Comparison of ENCODE assay signal across 22 cellular contexts in the genomic region with DNA sequence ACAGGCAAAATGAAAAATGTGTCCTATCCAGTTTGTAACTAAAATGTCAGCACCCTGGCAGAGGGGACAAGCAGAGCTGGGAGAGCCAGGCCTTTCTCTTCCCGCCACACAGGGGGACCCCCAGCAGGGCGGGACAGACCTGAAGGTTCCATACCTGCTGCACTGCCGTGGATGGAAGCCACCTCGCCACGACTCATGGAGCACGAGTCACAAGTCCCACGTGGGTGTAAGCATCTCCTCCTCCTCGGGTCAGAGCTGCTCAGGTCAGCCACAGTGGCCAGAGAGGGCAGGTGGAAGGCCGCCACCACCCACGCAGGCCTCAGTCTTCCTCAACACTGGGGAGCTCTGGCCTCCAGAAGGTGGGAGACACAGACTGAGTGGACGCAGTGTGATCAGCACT. TPM values are rescaled to one million over a fixed set of nuclear protein-coding genes. Genes with fewer than 3 reads are reported as not detected.
"Had no signal": no experiment of that assay in that cellular context is flagged by ENCODE, and none has a peak within 500 bp of the region (broad histone marks: within the 10 kb centered on the region; RNA-seq: fewer than 3 reads in every experiment).

No MANE protein-coding gene starts in this region.

- H3K27me3 Mint-ChIP-seq: activated CD4-positive, alpha-beta memory T cell treated with anti-CD3 and anti-CD28 coated beads, Interleukin-2, amount 10 ng/mL, durations not matched to agents 7 days and 5 days had no signal

- H3K9me3 Mint-ChIP-seq: activated CD4-positive, alpha-beta memory T cell treated with anti-CD3 and anti-CD28 coated beads, Interleukin-2, amount 10 ng/mL, durations not matched to agents 7 days and 5 days; activated naive CD4-positive, alpha-beta T cell treated with anti-CD3 and anti-CD28 coated beads, Interleukin-2, amount 10 ng/mL, durations not matched to agents 7 days and 5 days; activated T-cell treated with anti-CD3 and anti-CD28 coated beads, Interleukin-2, amount 50 U/mL, for 24 hours; dendritic cell treated with granulocyte-macrophage colony-stimulating factor and Interleukin-4, amounts not matched to agents 40 ng/mL and 50 ng/mL, for 4 days; immature natural killer cell; neural crest cell; stimulated activated naive CD8-positive, alpha-beta T cell treated with anti-CD3 and anti-CD28 coated beads, Interleukin-15, Interleukin-2, amounts not matched to agents 100 ng/mL and 50 ng/mL, for 24 hours had no signal

- H3K4me1 ChIP-seq: ascending aorta, esophagus muscularis mucosa, heart right ventricle had no signal

- H3K36me3 ChIP-seq: ascending aorta, esophagus muscularis mucosa, heart right ventricle, WERI-Rb-1 had no signal

- H3K27me3 ChIP-seq: ascending aorta had no signal

- H3K27ac ChIP-seq: ascending aorta, esophagus muscularis mucosa, heart right ventricle, WERI-Rb-1 had no signal

- H3K4me3 Mint-ChIP-seq: activated CD4-positive, alpha-beta memory T cell treated with anti-CD3 and anti-CD28 coated beads, Interleukin-2, amount 10 ng/mL, durations not matched to agents 7 days and 5 days; activated naive CD4-positive, alpha-beta T cell treated with anti-CD3 and anti-CD28 coated beads, Interleukin-2, amount 10 ng/mL, durations not matched to agents 7 days and 5 days; activated T-cell treated with anti-CD3 and anti-CD28 coated beads, Interleukin-2, amount 50 U/mL, for 24 hours; dendritic cell treated with granulocyte-macrophage colony-stimulating factor and Interleukin-4, amounts not matched to agents 40 ng/mL and 50 ng/mL, for 4 days; naive B cell; neural crest cell; stimulated activated naive CD8-positive, alpha-beta T cell treated with anti-CD3 and anti-CD28 coated beads, Interleukin-15, Interleukin-2, amounts not matched to agents 100 ng/mL and 50 ng/mL, for 24 hours had no signal

- H3K27ac Mint-ChIP-seq: activated CD4-positive, alpha-beta memory T cell treated with anti-CD3 and anti-CD28 coated beads, Interleukin-2, amount 10 ng/mL, durations not matched to agents 7 days and 5 days; activated naive CD4-positive, alpha-beta T cell treated with anti-CD3 and anti-CD28 coated beads, Interleukin-2, amount 10 ng/mL, durations not matched to agents 7 days and 5 days; activated T-cell treated with anti-CD3 and anti-CD28 coated beads, Interleukin-2, amount 50 U/mL, for 24 hours; dendritic cell treated with granulocyte-macrophage colony-stimulating factor and Interleukin-4, amounts not matched to agents 40 ng/mL and 50 ng/mL, for 4 days; immature natural killer cell; naive B cell; progenitor cell of endocrine pancreas; stimulated activated naive CD8-positive, alpha-beta T cell treated with anti-CD3 and anti-CD28 coated beads, Interleukin-15, Interleukin-2, amounts not matched to agents 100 ng/mL and 50 ng/mL, for 24 hours had no signal

- H3K4me3 ChIP-seq: ascending aorta, esophagus muscularis mucosa, heart right ventricle, mucosa of descending colon had no signal

- DNase-seq: activated CD4-positive, alpha-beta memory T cell treated with anti-CD3 and anti-CD28 coated beads, Interleukin-2, amount 10 ng/mL, durations not matched to agents 7 days and 5 days; activated naive CD4-positive, alpha-beta T cell treated with anti-CD3 and anti-CD28 coated beads, Interleukin-2, amount 10 ng/mL, durations not matched to agents 7 days and 5 days; activated T-cell treated with anti-CD3 and anti-CD28 coated beads, Interleukin-2, amount 50 U/mL, for 24 hours; effector CD8-positive, alpha-beta T cell; heart right ventricle; immature natural killer cell; mesenchymal stem cell; mucosa of descending colon; naive B cell; right cardiac atrium; T-helper 2 cell; WERI-Rb-1 had no signal

- H3K36me3 Mint-ChIP-seq: activated naive CD4-positive, alpha-beta T cell treated with anti-CD3 and anti-CD28 coated beads, Interleukin-2, amount 10 ng/mL, durations not matched to agents 7 days and 5 days; immature natural killer cell; naive B cell had no signal

- ATAC-seq: mucosa of descending colon, right cardiac atrium had no signal

- H3K4me1 Mint-ChIP-seq: activated CD4-positive, alpha-beta memory T cell treated with anti-CD3 and anti-CD28 coated beads, Interleukin-2, amount 10 ng/mL, durations not matched to agents 7 days and 5 days; activated naive CD4-positive, alpha-beta T cell treated with anti-CD3 and anti-CD28 coated beads, Interleukin-2, amount 10 ng/mL, durations not matched to agents 7 days and 5 days; immature natural killer cell; naive B cell; neural crest cell had no signal

- H3K9me3 ChIP-seq: ascending aorta, heart right ventricle, mucosa of descending colon had no signal

RNA-seq across cellular contexts. Expression of gene C1QL2, which starts 21.0 kb away (rescaled TPM):
- total RNA-seq: activated CD4-positive, alpha-beta memory T cell treated with anti-CD3 and anti-CD28 coated beads, Interleukin-2, amount 10 ng/mL, durations not matched to agents 7 days and 5 days; esophagus muscularis mucosa; heart right ventricle; liver; mucosa of descending colon; neural crest cell; osteoblast; right cardiac atrium; skeletal muscle tissue; ureter had no signal
- polyA plus RNA-seq: immature natural killer cell, liver, right cardiac atrium had no signal
